ENCODE assay signal across 8 cellular contexts in genomic region chr9:120928720-120929389, GRCh38. TPM values are rescaled to one million over a fixed set of nuclear protein-coding genes. Genes with fewer than 3 reads are reported as not detected.
DNase-seq lines count a peak whose midpoint lies in the region; ATAC-seq and TF ChIP-seq lines count a peak whose summit lies in the region.

No MANE protein-coding gene starts in this region.

- ATAC-seq in CD4-positive, CD25-positive, alpha-beta regulatory T cell (ENCODE audit: low read depth in 2 of 2): peak; percentile 58 to 61
- ATAC-seq in GM19397 (IDR thresholded peaks at IDR 0.05; ENCODE audit: unreplicated experiment): peak; percentile 37

- DNase-seq in CD4-positive, CD25-positive, alpha-beta regulatory T cell: peak; percentile 70 to 86 (median 83)
- peak; percentile 87 for DNase-seq in HuH-7.5 (ENCODE audit: low spot score)
- peak; percentile 86 for DNase-seq in T-helper 2 cell treated with Interferon-gamma antibody and Interleukin-4, amounts not matched to agents 5 μg/mL and 100 μg/mL, for 36 hours (ENCODE audit: low spot score)
- no peak for DNase-seq in brain microvascular endothelial cell
- DNase-seq in iPS-NIHi11 (ENCODE audit: low spot score): peak; percentile 95
- no peak for DNase-seq in GDM1 (lab: John Stamatoyannopoulos, UW)

- peaks cover 10 to 81% (median 55%) of the 10 kb centered on the region in 4 donors for H3K4me1 Mint-ChIP-seq in CD4-positive, CD25-positive, alpha-beta regulatory T cell
- peaks cover 68% of the 10 kb centered on the region for H3K4me1 Mint-ChIP-seq in T-helper 2 cell treated with Interferon-gamma antibody and Interleukin-4, amounts not matched to agents 5 μg/mL and 100 μg/mL, for 36 hours (ENCODE audit: low read depth)

- H3K4me3 ChIP-seq in CD4-positive, CD25-positive, alpha-beta regulatory T cell (ENCODE audit: low read depth, low read length): peak overlapping the region; percentile 96
- H3K4me3 ChIP-seq in brain microvascular endothelial cell (ENCODE audit: low read depth, low read length) (peak overlapping the region; percentile 49), skeletal muscle tissue (ENCODE audit: low read length in 3 of 3) (peak overlapping the region; percentile 71 to 80 (median 74))

- H3K36me3 Mint-ChIP-seq in CD4-positive, CD25-positive, alpha-beta regulatory T cell: peaks cover 19% of the 10 kb centered on the region
- peaks cover 33% of the 10 kb centered on the region for H3K36me3 Mint-ChIP-seq in T-helper 2 cell treated with Interferon-gamma antibody and Interleukin-4, amounts not matched to agents 5 μg/mL and 100 μg/mL, for 36 hours (ENCODE audit: low read depth)

- H3K27ac Mint-ChIP-seq in CD4-positive, CD25-positive, alpha-beta regulatory T cell: peak overlapping the region; percentile 98 to 100 (median 99)
- H3K27ac Mint-ChIP-seq in T-helper 2 cell treated with Interferon-gamma antibody and Interleukin-4, amounts not matched to agents 5 μg/mL and 100 μg/mL, for 36 hours: peak overlapping the region; percentile 93

- peak overlapping the region; percentile 95 to 99 (median 95) for H3K4me3 Mint-ChIP-seq in CD4-positive, CD25-positive, alpha-beta regulatory T cell
- H3K4me3 Mint-ChIP-seq in T-helper 2 cell treated with Interferon-gamma antibody and Interleukin-4, amounts not matched to agents 5 μg/mL and 100 μg/mL, for 36 hours: peak overlapping the region; percentile 89

- H3K27me3 Mint-ChIP-seq in CD4-positive, CD25-positive, alpha-beta regulatory T cell: no peaks in the 10 kb centered on the region
- H3K27me3 Mint-ChIP-seq in T-helper 2 cell treated with Interferon-gamma antibody and Interleukin-4, amounts not matched to agents 5 μg/mL and 100 μg/mL, for 36 hours (ENCODE audit: low read depth): no peaks in the 10 kb centered on the region

- peaks cover 2% of the 10 kb centered on the region for H3K36me3 ChIP-seq in CD4-positive, CD25-positive, alpha-beta regulatory T cell (ENCODE audit: control insufficient read depth, insufficient read depth, low read length)
- H3K36me3 ChIP-seq in brain microvascular endothelial cell (replicated peaks) (no peaks in the 10 kb centered on the region), skeletal muscle tissue (ENCODE audit: control insufficient read depth in 3 of 3, insufficient read depth in 3 of 3, low read length in 3 of 3) (no peaks in the 10 kb centered on the region)

- H3K9me3 Mint-ChIP-seq in CD4-positive, CD25-positive, alpha-beta regulatory T cell: no peaks in the 10 kb centered on the region
- H3K9me3 Mint-ChIP-seq in T-helper 2 cell treated with Interferon-gamma antibody and Interleukin-4, amounts not matched to agents 5 μg/mL and 100 μg/mL, for 36 hours: no peaks in the 10 kb centered on the region

- no peak for TF ChIP-seq CTCF in brain microvascular endothelial cell (IDR thresholded peaks at IDR 0.05; ENCODE audit: low read depth, low read length, missing control alignments)

- H3K27me3 ChIP-seq in CD4-positive, CD25-positive, alpha-beta regulatory T cell (ENCODE audit: control insufficient read depth, insufficient read depth, low read length): no peaks in the 10 kb centered on the region
- H3K27me3 ChIP-seq in brain microvascular endothelial cell (replicated peaks) (no peaks in the 10 kb centered on the region), skeletal muscle tissue (ENCODE audit: control insufficient read depth in 3 of 3, insufficient read depth in 3 of 3, low read length in 3 of 3) (no peaks in the 10 kb centered on the region)

- peaks cover 96% of the 10 kb centered on the region for H3K4me1 ChIP-seq in CD4-positive, CD25-positive, alpha-beta regulatory T cell (ENCODE audit: control insufficient read depth, insufficient read depth, low read length, poor library complexity, severe bottlenecking)
- H3K4me1 ChIP-seq in skeletal muscle tissue (ENCODE audit: control insufficient read depth in 3 of 3, insufficient read depth in 3 of 3, low read length in 3 of 3): peaks cover 18 to 25% (median 19%) of the 10 kb centered on the region in 3 donors

- H3K9ac ChIP-seq in skeletal muscle tissue (ENCODE audit: low read depth in 1 of 3, low read length in 3 of 3): peak overlapping the region; percentile 80 to 89 (median 83)

- peak overlapping the region; percentile 99 for H3K27ac ChIP-seq in CD4-positive, CD25-positive, alpha-beta regulatory T cell (ENCODE audit: insufficient read depth, low read length, poor library complexity, severe bottlenecking)
- H3K27ac ChIP-seq in brain microvascular endothelial cell (no peak overlapping the region), skeletal muscle tissue (ENCODE audit: low read depth, low read length) (peak overlapping the region; percentile 73)

- in situ Hi-C loops in brain microvascular endothelial cell (cut with HindIII; ENCODE audit: low pct_ligation_motif_present, low sequenced_read_pairs): no loop called here

- H3K9me3 ChIP-seq in CD4-positive, CD25-positive, alpha-beta regulatory T cell (ENCODE audit: control insufficient read depth in 2 of 2, low read length in 2 of 2): no peaks in the 10 kb centered on the region
- H3K9me3 ChIP-seq in skeletal muscle tissue (ENCODE audit: control insufficient read depth in 3 of 3, low read length in 3 of 3): no peaks in the 10 kb centered on the region

RNA-seq across cellular contexts. Expression of gene TRAF1, which starts 2.3 kb away (rescaled TPM):
- total RNA-seq in CD4-positive, CD25-positive, alpha-beta regulatory T cell: 167 TPM
- polyA plus RNA-seq in CD4-positive, CD25-positive, alpha-beta regulatory T cell: 10 to 100 TPM; 13.5 to 18.7 (median 16.5) TPM
- 2.1 TPM for total RNA-seq in skeletal muscle tissue

RNA-seq across cellular contexts. Expression of gene PHF19, which starts 51.9 kb away (rescaled TPM):
- total RNA-seq in CD4-positive, CD25-positive, alpha-beta regulatory T cell: 149 TPM
- 10 to 100 TPM; 21.4 to 43.2 (median 31.9) TPM for polyA plus RNA-seq in CD4-positive, CD25-positive, alpha-beta regulatory T cell
- total RNA-seq in skeletal muscle tissue: 14.1 TPM

Comparison
In these comparisons a context has a peak if more than half of its experiments do, and no peak if none do; other contexts are left out.
1. DNase-seq: peak in CD4-positive, CD25-positive, alpha-beta regulatory T cell (3 of 3), HuH-7.5 (single experiment), T-helper 2 cell treated with Interferon-gamma antibody and Interleukin-4, amounts not matched to agents 5 μg/mL and 100 μg/mL, for 36 hours (single experiment) and iPS-NIHi11 (single experiment); none in brain microvascular endothelial cell (single experiment) and GDM1 (single experiment).
2. RNA of gene TRAF1, which starts 2.3 kb away (total RNA-seq): 167 TPM in CD4-positive, CD25-positive, alpha-beta regulatory T cell (single experiment); 2.1 TPM in skeletal muscle tissue (single experiment); every median in the first group is over 10 times any median in the second.
3. Peak in every context shown above with its lines, with median percentiles within 50 percentile points of each other: H3K4me3 ChIP-seq.